ENCODE assay signal across 8 cellular contexts in genomic region chr13:96052655-96053002, GRCh38. TPM values are rescaled to one million over a fixed set of nuclear protein-coding genes. Genes with fewer than 3 reads are reported as not detected.
DNase-seq lines count a peak whose midpoint lies in the region; ATAC-seq and TF ChIP-seq lines count a peak whose summit lies in the region.

No MANE protein-coding gene starts in this region.

- no peak overlapping the region for H2AK5ac ChIP-seq in mesendoderm (ENCODE audit: low read length)

- peak overlapping the region; percentile 97 for H3K4me3 ChIP-seq in duodenal mucosa (ENCODE audit: low read depth in 1 of 2, low read length in 2 of 2)
- peak overlapping the region; percentile 52 for H3K4me3 ChIP-seq in mesendoderm (ENCODE audit: low read length)
- H3K4me3 ChIP-seq in vagina, result peak overlapping the region; percentile 62 to 95

- H3K27ac ChIP-seq in RWPE1 (peak overlapping the region; percentile 81), duodenal mucosa (ENCODE audit: low read depth, low read length) (no peak overlapping the region), mesendoderm (ENCODE audit: low read depth, low read length) (no peak overlapping the region), vagina (peak overlapping the region; percentile 73)

- POLR2A ChIA-PET in RWPE1 (lab: Yijun Ruan, JAX; ENCODE audit: low non-redundant PET), result interaction anchor here (0.6 to 0.9 kb wide), 2 partner anchors 25 to 953 kb away, joined by 3 read pairs; no protein-coding TSS in a partner anchor

- H3K79me2 ChIP-seq in mesendoderm (ENCODE audit: control insufficient read depth, insufficient read depth, low read length), result peaks cover 2% of the 10 kb centered on the region

- peak; percentile 24 for DNase-seq in GM04503 (ENCODE audit: low read depth)
- DNase-seq in HT-29 (ENCODE audit: low spot score), result peak; percentile 68
- peak; percentile 64 for DNase-seq in RWPE1 (ENCODE audit: low spot score)
- peak; percentile 65 for DNase-seq in mesendoderm
- DNase-seq in vagina (ENCODE audit: extremely low spot score in 2 of 2), result no peak
- DNase-seq in cerebellar nuclear complex (lab: John Stamatoyannopoulos, UW), result no peak

- H3K18ac ChIP-seq in mesendoderm (ENCODE audit: low read length), result peak overlapping the region; percentile 33

- peak; percentile 46 for ATAC-seq in GM21576 (IDR thresholded peaks at IDR 0.05; ENCODE audit: unreplicated experiment)

- H2BK15ac ChIP-seq in mesendoderm (replicated peaks; ENCODE audit: low read depth), result no peak overlapping the region

- intact Hi-C loops in vagina (cut with DNase I), result no loop called here

- H2BK5ac ChIP-seq in mesendoderm (ENCODE audit: low read length), result no peak overlapping the region

- WGBS in mesendoderm (ENCODE audit: extremely low coverage, insufficient coverage, low lambda C conversion rate), result no CpG with 5 or more reads among the region's 12 CpGs

- peak overlapping the region; percentile 89 for H3K56ac ChIP-seq in mesendoderm (ENCODE audit: low read length)

- TF ChIP-seq CTCF in RWPE1 (conservative IDR thresholded peaks at IDR 0.05; ENCODE audit: low read depth), result no peak
- no peak for TF ChIP-seq CTCF in vagina (IDR thresholded peaks at IDR 0.05)

- CTCF ChIA-PET in RWPE1 (lab: Yijun Ruan, JAX), result interaction anchor here (0.6 kb wide), 1 partner anchor 218 kb away, joined by 5 read pairs; no protein-coding TSS in a partner anchor

- H3K9ac ChIP-seq in duodenal mucosa (ENCODE audit: low read depth in 1 of 2, low read length in 2 of 2) (peak overlapping the region; percentile 70 to 84), mesendoderm (ENCODE audit: low read length) (peak overlapping the region; percentile 70)

- H2BK120ac ChIP-seq in mesendoderm (ENCODE audit: low read depth, low read length), result no peak overlapping the region

- H4K8ac ChIP-seq in mesendoderm (ENCODE audit: low read depth, low read length), result no peak overlapping the region

- peak overlapping the region; percentile 25 for H3K4ac ChIP-seq in mesendoderm (ENCODE audit: low read depth, low read length)

- H3K4me1 ChIP-seq in duodenal mucosa (ENCODE audit: control insufficient read depth in 1 of 2, insufficient read depth in 2 of 2, low read length in 2 of 2) (peaks cover 0 to 6% of the 10 kb centered on the region in 2 donors), mesendoderm (ENCODE audit: control insufficient read depth, low read depth, low read length) (no peaks in the 10 kb centered on the region), vagina (peaks cover 6% of the 10 kb centered on the region)

- no peak for TF ChIP-seq POLR2A in vagina (IDR thresholded peaks at IDR 0.05)

- H3K4me2 ChIP-seq in mesendoderm (ENCODE audit: low read length), result peak overlapping the region; percentile 35

- H3K79me1 ChIP-seq in mesendoderm (ENCODE audit: low read length), result no peaks in the 10 kb centered on the region

- H3K23ac ChIP-seq in mesendoderm (ENCODE audit: low read length), result no peak overlapping the region

- H4K5ac ChIP-seq in mesendoderm (ENCODE audit: low read length), result no peak overlapping the region

- H3K36me3 ChIP-seq in duodenal mucosa (ENCODE audit: control insufficient read depth in 1 of 2, insufficient read depth in 2 of 2, low read length in 2 of 2) (no peaks in the 10 kb centered on the region), mesendoderm (ENCODE audit: control insufficient read depth, insufficient read depth, low read length) (no peaks in the 10 kb centered on the region), vagina (no peaks in the 10 kb centered on the region)

- H3K27me3 ChIP-seq in duodenal mucosa (ENCODE audit: control insufficient read depth in 1 of 2, insufficient read depth in 2 of 2, low read length in 2 of 2), result peaks cover 0 to 5% of the 10 kb centered on the region in 2 donors
- H3K27me3 ChIP-seq in mesendoderm (ENCODE audit: insufficient read depth, low read length, poor library complexity), result no peaks in the 10 kb centered on the region
- no peaks in the 10 kb centered on the region for H3K27me3 ChIP-seq in vagina

- H3K9me3 ChIP-seq in duodenal mucosa (ENCODE audit: control insufficient read depth in 1 of 2, low read length in 2 of 2) (no peaks in the 10 kb centered on the region), vagina (no peaks in the 10 kb centered on the region)

RNA-seq across cellular contexts. Expression of gene UGGT2, which starts 0.6 kb away (rescaled TPM):
- 43.4 and 51.5 TPM in 2 replicates for total RNA-seq in HT-29 (2014; rRNA removed; shearing (Covaris generic))
- 10.8 TPM for polyA plus RNA-seq in mesendoderm (2013, experiment 1 of 2)
- polyA plus RNA-seq in mesendoderm (2013, experiment 2 of 2), result 11.1 TPM
- total RNA-seq in vagina, result 33.4 TPM

RNA-seq across cellular contexts. Expression of gene HS6ST3, which starts 37.3 kb away (rescaled TPM):
- total RNA-seq in HT-29 (2014; rRNA removed; shearing (Covaris generic)), result not detected in 2 replicates
- 0.31 TPM for polyA plus RNA-seq in mesendoderm (2013, experiment 1 of 2)
- 0.28 TPM for polyA plus RNA-seq in mesendoderm (2013, experiment 2 of 2)
- total RNA-seq in vagina, result 0.49 TPM

Comparison
In these comparisons a context has a peak if more than half of its experiments do, and no peak if none do; other contexts are left out.
1. DNase-seq: peak in GM04503 (single experiment), HT-29 (single experiment), RWPE1 (single experiment) and mesendoderm (single experiment); none in vagina (0 of 2) and cerebellar nuclear complex (0 of 2).
2. H3K27ac ChIP-seq: peak in RWPE1 (single experiment) and vagina (single experiment); none in duodenal mucosa (single experiment) and mesendoderm (single experiment).
3. Peak in every context shown above with its lines, with median percentiles within 50 percentile points of each other: H3K4me3 ChIP-seq.